ENCODE assay signal across 26 cellular contexts in genomic region chr9:105376893-105377292, GRCh38.
"Had no signal": no experiment of that assay in that cellular context is flagged by ENCODE, and none has a peak within 500 bp of the region (broad histone marks: within the 10 kb centered on the region; RNA-seq: fewer than 3 reads in every experiment).

No MANE protein-coding gene starts in this region.

- H3K27ac ChIP-seq: PC-9 had no signal

- ATAC-seq: activated CD8-positive, alpha-beta T cell treated with anti-CD3 and anti-CD28 coated beads for 36 hours; activated T-cell treated with anti-CD3 and anti-CD28 coated beads, Interleukin-2, amount 50 U/mL, for 72 hours; activated T-helper 17 cell treated with anti-CD3 and anti-CD28 coated beads, Interleukin-2, amount 50 U/mL, for 72 hours had no signal

- DNase-seq: activated CD4-positive, alpha-beta T cell treated with anti-CD3 and anti-CD28 coated beads, Interleukin-2, amount 10 ng/mL, durations not matched to agents 24 days and 14 days; activated CD4-positive, alpha-beta T cell treated with anti-CD3 and anti-CD28 coated beads, Interleukin-2, amount 50 U/mL, for 4 hours; activated CD8-positive, alpha-beta T cell treated with anti-CD3 and anti-CD28 coated beads for 36 hours; activated effector memory CD4-positive, alpha-beta T cell treated with anti-CD3 and anti-CD28 coated beads, Interleukin-2, amount 50 U/mL, for 16 hours; activated naive CD4-positive, alpha-beta T cell; activated naive CD4-positive, alpha-beta T cell treated with anti-CD3 and anti-CD28 coated beads, Interleukin-2, amount 50 U/mL, for 16 hours; activated naive CD8-positive, alpha-beta T cell treated with anti-CD3 and anti-CD28 coated beads for 36 hours; activated T-cell treated with anti-CD3 and anti-CD28 coated beads, Interleukin-2, amount 50 U/mL, for 1 hour; activated T-cell treated with anti-CD3 and anti-CD28 coated beads, Interleukin-2, amount 50 U/mL, for 72 hours; amniotic stem cell; aorta; NCI-H1092 treated with DMSO at 0.1 percent for 48 hours; NCI-H146; NCI-H187; NCI-H2029 treated with DMSO at 0.1 percent for 48 hours; NCI-H2107; NCI-H2171; NCI-H510A; NCI-H526; NCI-H748 treated with DMSO at 0.1 percent for 48 hours; NK-92 treated with Interleukin-12 subunit alpha and Interleukin-12 subunit beta, amount 100 ng/mL, for 24 hours; PC-9; Right ventricle myocardium superior; T1000 had no signal

- FAIRE-seq: TTC549 had no signal

- H3K4me3 ChIP-seq: PC-9 had no signal
